Comparison of ENCODE assay signal across 26 cellular contexts in the genomic region with DNA sequence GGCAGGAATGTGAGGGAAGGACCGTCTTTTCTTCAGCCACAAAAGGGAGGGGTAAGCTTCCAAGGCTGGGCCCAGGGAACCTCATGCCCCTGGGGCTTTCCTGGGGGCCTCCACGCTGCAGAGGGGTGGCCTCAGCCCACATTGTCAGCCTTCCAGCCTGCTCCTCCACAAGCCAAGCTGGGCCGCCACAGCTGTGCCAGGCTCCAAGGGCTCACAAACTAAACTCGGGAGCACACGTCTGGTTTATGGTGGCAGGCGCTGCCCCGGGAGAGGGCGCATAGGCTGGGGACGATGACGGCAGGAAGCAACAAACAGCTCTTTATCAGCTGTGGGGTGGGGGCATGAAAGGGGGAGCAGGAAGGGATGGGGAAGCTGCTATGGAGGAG. TPM values are rescaled to one million over a fixed set of nuclear protein-coding genes. Genes with fewer than 3 reads are reported as not detected.
DNase-seq lines count a peak whose midpoint lies in the region; ATAC-seq, FAIRE-seq and TF ChIP-seq lines count a peak whose summit lies in the region.
"Had no signal": no experiment of that assay in that cellular context is flagged by ENCODE, and none has a peak within 500 bp of the region (broad histone marks: within the 10 kb centered on the region; RNA-seq: fewer than 3 reads in every experiment).

No MANE protein-coding gene starts in this region.

- no peak for TF ChIP-seq CTCF in right atrium auricular region (IDR thresholded peaks at IDR 0.05)
- no peak for TF ChIP-seq CTCF in kidney (IDR thresholded peaks at IDR 0.05; ENCODE audit: borderline replicate concordance, extremely low read depth, insufficient read depth)

- H3K4me1 ChIP-seq in right atrium auricular region (no peaks in the 10 kb centered on the region), kidney (ENCODE audit: control insufficient read depth in 1 of 2, insufficient read depth in 1 of 2, low read depth in 1 of 2, low read length in 2 of 2) (no peaks in the 10 kb centered on the region)
- H3K4me1 ChIP-seq: ascending aorta had no signal

- H3K9ac ChIP-seq in kidney (ENCODE audit: low read length in 2 of 2), result no peak overlapping the region

- no peaks in the 10 kb centered on the region for H3K36me3 ChIP-seq in right atrium auricular region
- H3K36me3 ChIP-seq in kidney (ENCODE audit: control insufficient read depth in 1 of 2, insufficient read depth in 2 of 2, low read length in 2 of 2), result no peaks in the 10 kb centered on the region
- H3K36me3 ChIP-seq: ascending aorta, neutrophil, WERI-Rb-1 had no signal

- intact Hi-C loops in left ventricle myocardium superior (cut with micrococcal nuclease) (loop anchor here (10.0 kb wide), 1 partner anchor 174 kb away; no protein-coding TSS in a partner anchor), kidney (cut with DNase I) (no loop called here)

- H3K27me3 ChIP-seq in right atrium auricular region, result no peaks in the 10 kb centered on the region
- H3K27me3 ChIP-seq: ascending aorta had no signal

- H3K4me3 ChIP-seq in right atrium auricular region, result no peak overlapping the region
- no peak overlapping the region for H3K4me3 ChIP-seq in kidney (ENCODE audit: low read length in 2 of 2)
- H3K4me3 ChIP-seq: ascending aorta, PC-9 had no signal

- no peaks in the 10 kb centered on the region for H3K9me3 ChIP-seq in right atrium auricular region
- H3K9me3 ChIP-seq in kidney (ENCODE audit: control insufficient read depth in 1 of 2, low read length in 2 of 2), result no peaks in the 10 kb centered on the region
- H3K9me3 ChIP-seq: ascending aorta, neutrophil had no signal

- H3K27ac ChIP-seq in right atrium auricular region (no peak overlapping the region), kidney (ENCODE audit: low read depth in 2 of 2, low read length in 2 of 2) (no peak overlapping the region)
- H3K27ac ChIP-seq: ascending aorta, neutrophil, PC-9, WERI-Rb-1 had no signal

- DNase-seq in right atrium auricular region (ENCODE audit: low spot score), result peak; percentile 34
- DNase-seq in left ventricle myocardium superior, result no peak
- DNase-seq in anterior cingulate cortex (lab: John Stamatoyannopoulos, UW), result peak in 40 of 58 donors; percentile 13 to 70 (median 46)
- peak; percentile 77 for DNase-seq in medulla oblongata (ENCODE audit: extremely low spot score)
- no peak for DNase-seq in cerebellar cortex (ENCODE audit: low spot score)
- DNase-seq in kidney, result no peak
- DNase-seq in activated CD4-positive, alpha-beta T cell treated with anti-CD3 and anti-CD28 coated beads, Interleukin-2, amount 50 U/mL, for 1 hour, result no peak
- no peak for DNase-seq in ureter (ENCODE audit: low spot score)
- DNase-seq: activated CD4-positive, alpha-beta memory T cell treated with anti-CD3 and anti-CD28 coated beads for 36 hours; activated naive CD4-positive, alpha-beta T cell treated with anti-CD3 and anti-CD28 coated beads, Interleukin-2, amount 10 ng/mL, durations not matched to agents 7 days and 5 days; effector CD8-positive, alpha-beta T cell; GF-D8; HFFc6; NCI-H1436; NCI-H2171 treated with DMSO at 0.1 percent for 48 hours; NCI-H82; PC-9; retina; SIG-M5; stimulated activated CD8-positive, alpha-beta memory T cell treated with anti-CD3 and anti-CD28 coated beads, Interleukin-4, amount 100 ng/mL, for 48 hours; WERI-Rb-1 had no signal

- no peak for FAIRE-seq in kidney (lab: Jason Lieb, UNC)
- FAIRE-seq: D721Med, urothelium cell line had no signal

- ATAC-seq in left ventricle myocardium superior, result no peak
- ATAC-seq: esophagus mucosa had no signal

RNA-seq across cellular contexts. Expression of a gene that starts 6.3 kb away (rescaled TPM):
- total RNA-seq in right atrium auricular region, result 1 to 10 TPM; 3.9 to 4.4 TPM
- 5.4 TPM for total RNA-seq in left ventricle myocardium superior
- 6.4 TPM for total RNA-seq in kidney
- 1.1 TPM for polyA plus RNA-seq in kidney (ENCODE audit: insufficient read depth, low read depth, low replicate concordance)
- total RNA-seq in ureter, result 79.3 TPM

Comparison
In these comparisons a context has a peak if more than half of its experiments do, and no peak if none do; other contexts are left out.
1. DNase-seq: peak in right atrium auricular region (single experiment), anterior cingulate cortex (40 of 58) and medulla oblongata (single experiment); none in left ventricle myocardium superior (single experiment), cerebellar cortex (single experiment), kidney (single experiment), activated CD4-positive, alpha-beta T cell treated with anti-CD3 and anti-CD28 coated beads, Interleukin-2, amount 50 U/mL, for 1 hour (single experiment) and ureter (single experiment).
2. RNA of a gene that starts 6.3 kb away (total RNA-seq): 79.3 TPM in ureter (single experiment); 6.4 TPM in kidney (single experiment), 5.4 TPM in left ventricle myocardium superior (single experiment) and 3.9 to 4.4 TPM in right atrium auricular region; every median in the first group is over 10 times any median in the second.